6 cellular contexts compared by ENCODE assay signal in the genomic region with DNA sequence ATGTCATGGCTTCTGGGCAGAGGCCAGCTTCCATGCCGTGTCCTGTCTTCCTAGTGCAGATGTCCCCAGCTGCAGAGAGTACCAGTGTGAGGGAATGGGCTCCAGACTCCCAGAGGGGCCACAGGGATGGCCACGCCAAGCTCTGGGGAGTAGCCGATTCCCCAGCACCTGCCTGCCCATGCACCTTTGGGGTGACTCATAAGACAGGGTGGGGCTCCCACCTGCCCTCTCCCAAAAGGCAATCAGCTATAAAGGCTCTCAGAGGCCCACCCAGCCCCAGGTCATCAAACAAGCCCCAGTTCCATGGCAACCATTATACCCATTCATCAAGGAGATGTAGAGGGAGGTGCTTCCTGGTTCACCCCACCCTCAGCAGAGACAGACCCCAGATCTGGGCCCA. TPM values are rescaled to one million over a fixed set of nuclear protein-coding genes. Genes with fewer than 3 reads are reported as not detected.
"Had no signal": no experiment of that assay in that cellular context is flagged by ENCODE, and none has a peak within 500 bp of the region (broad histone marks: within the 10 kb centered on the region; RNA-seq: fewer than 3 reads in every experiment).

A gene with protein sequence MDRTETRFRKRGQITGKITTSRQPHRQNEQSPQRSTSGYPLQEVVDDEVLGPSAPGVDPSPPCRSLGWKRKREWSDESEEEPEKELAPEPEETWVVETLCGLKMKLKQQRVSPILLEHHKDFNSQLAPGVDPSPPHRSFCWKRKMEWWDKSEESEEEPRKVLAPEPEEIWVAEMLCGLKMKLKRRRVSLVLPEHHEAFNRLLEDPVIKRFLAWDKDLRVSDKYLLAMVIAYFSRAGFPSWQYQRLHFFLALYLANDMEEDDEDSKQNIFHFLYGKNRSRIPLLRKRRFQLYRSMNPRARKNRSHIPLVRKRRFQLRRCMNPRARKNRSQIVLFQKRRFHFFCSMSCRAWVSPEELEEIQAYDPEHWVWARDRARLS (plus strand): TSS at position 366 of the 400 bp plus-strand sequence. CDS start 2,053 bp downstream, outside the sequence.

RNA-seq across cellular contexts. Expression of the gene that starts here (rescaled TPM):
- total RNA-seq: GM23248, H4, H7, HepG2, HFFc6, HT1080 had no signal
